Comparison of ENCODE assay signal across 8 cellular contexts in genomic region chr2:189393440-189394111, GRCh38. TPM values are rescaled to one million over a fixed set of nuclear protein-coding genes. Genes with fewer than 3 reads are reported as not detected.
A peak's percentile ranks its signal among the peaks of the same experiment; 100 is the strongest.
DNase-seq lines count a peak whose midpoint lies in the region; ATAC-seq and TF ChIP-seq lines count a peak whose summit lies in the region.

No MANE protein-coding gene starts in this region.

- H3K27me3 Mint-ChIP-seq in activated naive CD8-positive, alpha-beta T cell treated with anti-CD3 and anti-CD28 coated beads, Interleukin-2, amount 50 U/mL, for 24 hours: no peaks in the 10 kb centered on the region

- no peak overlapping the region for H3K4me3 Mint-ChIP-seq in activated naive CD8-positive, alpha-beta T cell treated with anti-CD3 and anti-CD28 coated beads, Interleukin-2, amount 50 U/mL, for 24 hours

- intact Hi-C loops in sciatic nerve (cut with DNase I): no loop called here

- DNase-seq in ELR (ENCODE audit: low read depth): peak; percentile 98
- DNase-seq in SJSA1 (ENCODE audit: low read depth in 1 of 2, low spot score in 2 of 2): peak in 1 of 2 experiments; percentile 88
- DNase-seq in fibroblast of pulmonary artery (ENCODE audit: low read depth): peak; percentile 90
- DNase-seq in sciatic nerve (ENCODE audit: low spot score): no peak
- DNase-seq in NCI-H1092 treated with DMSO at 0.1 percent for 48 hours (lab: John Stamatoyannopoulos, UW): no peak
- no peak for DNase-seq in UCSD-AML1 (lab: John Stamatoyannopoulos, UW; ENCODE audit: unreplicated experiment)
- no peak for DNase-seq in activated naive CD8-positive, alpha-beta T cell treated with anti-CD3 and anti-CD28 coated beads, Interleukin-2, amount 50 U/mL, for 24 hours
- no peak for DNase-seq in AML-193 (lab: John Stamatoyannopoulos, UW)

- H3K36me3 Mint-ChIP-seq in activated naive CD8-positive, alpha-beta T cell treated with anti-CD3 and anti-CD28 coated beads, Interleukin-2, amount 50 U/mL, for 24 hours (ENCODE audit: low read depth): no peaks in the 10 kb centered on the region

- no peaks in the 10 kb centered on the region for H3K27me3 ChIP-seq in SJSA1 (replicated peaks)

- no peak overlapping the region for H3K27ac Mint-ChIP-seq in activated naive CD8-positive, alpha-beta T cell treated with anti-CD3 and anti-CD28 coated beads, Interleukin-2, amount 50 U/mL, for 24 hours

- H3K4me1 Mint-ChIP-seq in activated naive CD8-positive, alpha-beta T cell treated with anti-CD3 and anti-CD28 coated beads, Interleukin-2, amount 50 U/mL, for 24 hours: peaks cover 10% of the 10 kb centered on the region

- H3K4me1 ChIP-seq in SJSA1 (replicated peaks): peaks cover 22% of the 10 kb centered on the region

- no peaks in the 10 kb centered on the region for H3K36me3 ChIP-seq in SJSA1

- ATAC-seq in sciatic nerve: peak; percentile 86
- ATAC-seq in activated naive CD8-positive, alpha-beta T cell treated with anti-CD3 and anti-CD28 coated beads, Interleukin-2, amount 50 U/mL, for 24 hours: no peak

- peak overlapping the region; percentile 59 for H3K27ac ChIP-seq in SJSA1

- no peak for TF ChIP-seq CTCF in fibroblast of pulmonary artery (IDR thresholded peaks at IDR 0.05; ENCODE audit: low read length, missing control alignments)

- no peaks in the 10 kb centered on the region for H3K9me3 ChIP-seq in SJSA1 (replicated peaks)

- H3K4me3 ChIP-seq in SJSA1 (no peak overlapping the region), fibroblast of pulmonary artery (replicated peaks; ENCODE audit: low read depth, low read length) (no peak overlapping the region)

- H3K9me3 Mint-ChIP-seq in activated naive CD8-positive, alpha-beta T cell treated with anti-CD3 and anti-CD28 coated beads, Interleukin-2, amount 50 U/mL, for 24 hours: peaks cover 4% of the 10 kb centered on the region

RNA-seq across cellular contexts. Expression of gene WDR75, which starts 47.7 kb away (rescaled TPM):
- total RNA-seq in SJSA1 (2014; rRNA removed; shearing (Covaris generic)): 40.4 and 54.7 TPM in 2 replicates
- total RNA-seq in sciatic nerve: 31.5 TPM

Comparison
In these comparisons a context has a peak if more than half of its experiments do, and no peak if none do; other contexts are left out.
1. DNase-seq: peak in ELR (single experiment) and fibroblast of pulmonary artery (single experiment); none in sciatic nerve (single experiment), NCI-H1092 treated with DMSO at 0.1 percent for 48 hours (single experiment), UCSD-AML1 (single experiment), activated naive CD8-positive, alpha-beta T cell treated with anti-CD3 and anti-CD28 coated beads, Interleukin-2, amount 50 U/mL, for 24 hours (single experiment) and AML-193 (0 of 2).